ENCODE assay signal across 20 cellular contexts in genomic region chr19:41501854-41502253, GRCh38. TPM values are rescaled to one million over a fixed set of nuclear protein-coding genes. Genes with fewer than 3 reads are reported as not detected.
DNase-seq lines count a peak whose midpoint lies in the region; ATAC-seq, FAIRE-seq and TF ChIP-seq lines count a peak whose summit lies in the region.
"Had no signal": no experiment of that assay in that cellular context is flagged by ENCODE, and none has a peak within 500 bp of the region (broad histone marks: within the 10 kb centered on the region; RNA-seq: fewer than 3 reads in every experiment).

No MANE protein-coding gene starts in this region.

- H3K9me3 ChIP-seq in A549 (peaks cover 12% of the 10 kb centered on the region; the same call in 2 of the 3 replicates), SK-N-MC (ENCODE audit: low read depth, low read length) (no peaks in the 10 kb centered on the region), lower lobe of right lung (no peaks in the 10 kb centered on the region), trophoblast cell (ENCODE audit: insufficient read depth, low read depth, low read length) (peaks cover 30% of the 10 kb centered on the region)
- H3K9me3 ChIP-seq: body of pancreas, colonic mucosa, testis had no signal

- H3K27me3 ChIP-seq in lower lobe of right lung (ENCODE audit: low read depth) (peaks cover 26% of the 10 kb centered on the region), trophoblast cell (ENCODE audit: insufficient read depth, low read length) (no peaks in the 10 kb centered on the region)
- H3K27me3 ChIP-seq: body of pancreas, colonic mucosa, testis had no signal

- TF ChIP-seq EP300 in A549 (IDR thresholded peaks at IDR 0.05), result no peak

- H3K9ac ChIP-seq in SK-N-MC (ENCODE audit: insufficient read length) (peak overlapping the region; percentile 34), trophoblast cell (ENCODE audit: low read length) (no peak overlapping the region)
- H3K9ac ChIP-seq: GM23248 had no signal

- H3K36me3 ChIP-seq in SK-N-MC (ENCODE audit: insufficient read depth, low read length) (no peaks in the 10 kb centered on the region), lower lobe of right lung (no peaks in the 10 kb centered on the region), trophoblast cell (ENCODE audit: control insufficient read depth in 1 of 2, insufficient read depth in 2 of 2, low read length in 2 of 2) (no peaks in the 10 kb centered on the region)
- H3K36me3 ChIP-seq: colonic mucosa had no signal

- intact Hi-C loops in lower lobe of right lung (cut with DNase I), result no loop called here

- H2BK12ac ChIP-seq in trophoblast cell (ENCODE audit: low read length), result no peak overlapping the region

- no peak overlapping the region for H3K18ac ChIP-seq in trophoblast cell (ENCODE audit: low read length)

- no peak for TF ChIP-seq CTCF in A549 (IDR thresholded peaks at IDR 0.05)
- no peak for TF ChIP-seq CTCF in GM12865 (IDR thresholded peaks at IDR 0.05; ENCODE audit: insufficient read depth, low read depth, low read length, missing control alignments)
- no peak for TF ChIP-seq CTCF in lower lobe of right lung (IDR thresholded peaks at IDR 0.05)

- FAIRE-seq in A549 (lab: Jason Lieb, UNC), result peak; percentile 32

- TF ChIP-seq POLR2A in A549 (IDR thresholded peaks at IDR 0.05; ENCODE audit: low read length), result no peak
- TF ChIP-seq POLR2A in erythroblast (IDR thresholded peaks at IDR 0.05; ENCODE audit: low read length), result no peak

- POLR2A ChIA-PET in A549 (lab: Yijun Ruan, JAX), result no interaction called here

- H3K23ac ChIP-seq in trophoblast cell (ENCODE audit: low read length), result no peak overlapping the region

- H2AK5ac ChIP-seq in trophoblast cell (ENCODE audit: low read length), result no peak overlapping the region

- peak overlapping the region; percentile 86 for H3K4me2 ChIP-seq in A549
- no peak overlapping the region for H3K4me2 ChIP-seq in trophoblast cell (ENCODE audit: low read length)

- H3K4me3 ChIP-seq in A549 (peak overlapping the region; percentile 35), GM12865 (ENCODE audit: low read depth, low read length) (no peak overlapping the region), SK-N-MC (peak overlapping the region; percentile 69), lower lobe of right lung (no peak overlapping the region), trophoblast cell (ENCODE audit: low read depth, low read length) (no peak overlapping the region)
- H3K4me3 ChIP-seq: body of pancreas, colonic mucosa, GM23248 had no signal

- no peak overlapping the region for H4K12ac ChIP-seq in trophoblast cell (ENCODE audit: low read depth, low read length)

- TF ChIP-seq RAD21 in A549 (conservative IDR thresholded peaks at IDR 0.05 in 1 of 2, IDR thresholded peaks at IDR 0.05 in 1 of 2), result no peak

- no peaks in the 10 kb centered on the region for H3K79me1 ChIP-seq in trophoblast cell (ENCODE audit: low read length)

- no peak overlapping the region for H3K14ac ChIP-seq in trophoblast cell (ENCODE audit: low read length)

- CTCF ChIA-PET in A549 (lab: Yijun Ruan, JAX), result no interaction called here

- H3K79me2 ChIP-seq in trophoblast cell (ENCODE audit: control insufficient read depth, insufficient read depth, low read length, poor library complexity), result no peaks in the 10 kb centered on the region

- no peak overlapping the region for H2AFZ ChIP-seq in trophoblast cell (ENCODE audit: insufficient read depth, low read length, poor library complexity)
- H2AFZ ChIP-seq: GM23248 had no signal

- no peak overlapping the region for H2BK120ac ChIP-seq in trophoblast cell (ENCODE audit: insufficient read depth, low read length, poor library complexity)

- H3K4me1 ChIP-seq in A549 (peaks cover 15% of the 10 kb centered on the region), lower lobe of right lung (peaks cover 10% of the 10 kb centered on the region), trophoblast cell (ENCODE audit: control insufficient read depth in 1 of 2, insufficient read depth in 2 of 2, low read length in 2 of 2) (no peaks in the 10 kb centered on the region)
- H3K4me1 ChIP-seq: body of pancreas, colonic mucosa, testis had no signal

- peak; percentile 36 to 60; a peak in 4 of 6 replicates for ATAC-seq in A549
- ATAC-seq in lower lobe of right lung, result no peak
- no peak for ATAC-seq in GM21619 (IDR thresholded peaks at IDR 0.05; ENCODE audit: unreplicated experiment)

- peak overlapping the region; percentile 66 to 82 for H3K27ac ChIP-seq in A549
- H3K27ac ChIP-seq in SK-N-MC, result no peak overlapping the region
- H3K27ac ChIP-seq in lower lobe of right lung, result peak overlapping the region; percentile 72
- H3K27ac ChIP-seq in trophoblast cell (ENCODE audit: low read depth, low read length), result no peak overlapping the region
- H3K27ac ChIP-seq: colonic mucosa, GM23248, testis had no signal

- no peak overlapping the region for H4K8ac ChIP-seq in trophoblast cell (ENCODE audit: low read depth, low read length)

- no peak overlapping the region for H4K91ac ChIP-seq in trophoblast cell (ENCODE audit: low read depth, low read length)

- DNase-seq in A549 (ENCODE audit: low read depth in 1 of 2, low spot score in 1 of 2) (peak in 1 of 2 experiments; percentile 53), GM12865 (ENCODE audit: low read depth) (peak; percentile 28), SK-N-MC (ENCODE audit: low read depth, low spot score) (no peak), lower lobe of right lung (no peak), NCI-H526 (lab: John Stamatoyannopoulos, UW) (no peak), erythroblast (lab: John Stamatoyannopoulos, UW) (no peak), trophoblast cell (no peak)
- DNase-seq: activated CD4-positive, CD25-positive, alpha-beta regulatory T cell treated with anti-CD3 and anti-CD28 coated beads, Interleukin-2, amount 50 U/mL, for 72 hours; activated naive CD8-positive, alpha-beta T cell treated with anti-CD3 and anti-CD28 coated beads, Interleukin-2, amount 10 ng/mL, durations not matched to agents 7 days and 5 days; CD8-positive, alpha-beta memory T cell; NCI-H526 treated with DMSO at 0.1 percent for 48 hours; stimulated activated CD4-positive, alpha-beta T cell treated with anti-CD3 and anti-CD28 coated beads, Interleukin-12 subunit alpha, Interleukin-12 subunit beta, amount 100 ng/mL, for 4 hours had no signal

- 9% methylated on average over 4 of the region's 4 CpGs for WGBS in A549 (ENCODE audit: missing lambda C conversion rate)
- WGBS in trophoblast cell (ENCODE audit: extremely low coverage, insufficient coverage, insufficient read length), result no CpG with 5 or more reads among the region's 4 CpGs

- no peak overlapping the region for H2BK5ac ChIP-seq in trophoblast cell (ENCODE audit: low read depth, low read length, poor library complexity)

- no peak overlapping the region for H3K4ac ChIP-seq in trophoblast cell (ENCODE audit: low read depth, low read length)

TF ChIP-seq in A549, 52 proteins besides CTCF, POLR2A, EP300 and RAD21:
- TF ChIP-seq JUNB (IDR thresholded peaks at IDR 0.05) (no peak), RNF2 (IDR thresholded peaks at IDR 0.05; ENCODE audit: borderline replicate concordance, low read depth) (no peak), RARB (CRISPR knock-in tag; IDR thresholded peaks at IDR 0.05) (no peak), HOXB13 (CRISPR knock-in tag; IDR thresholded peaks at IDR 0.05; ENCODE audit: low read depth) (no peak), GATA3 (IDR thresholded peaks at IDR 0.05; ENCODE audit: borderline replicate concordance) (no peak), KDM5A (IDR thresholded peaks at IDR 0.05) (no peak), CHD4 (IDR thresholded peaks at IDR 0.05; ENCODE audit: borderline replicate concordance) (no peak)

RNA-seq across cellular contexts. Expression of gene ERICH4, which starts 58.9 kb away (rescaled TPM):
- polyA plus RNA-seq in A549 (2011; rRNA removed), result 0.24 and 0.26 TPM in 2 replicates
- not detected in 2 replicates for polyA plus RNA-seq in A549 (2012; cell fraction: cytosol; rRNA removed)
- polyA plus RNA-seq in A549 (2012; cell fraction: nucleus; rRNA removed), result not detected in 2 replicates
- polyA plus RNA-seq in A549 (2017; fragmentation: RNase III; extraction: RNeasy Plus Mini Kit Qiagen cat#74134 plus additional on column Dnase treatment), result 0.10 TPM in 1 of 3 replicates, not detected in the others
- polyA minus RNA-seq in A549 (2011; rRNA and poly(A)+ RNA removed), result not detected in 2 replicates
- total RNA-seq in lower lobe of right lung, result not detected
- polyA plus RNA-seq in trophoblast cell (2013), result not detected in 2 replicates
- total RNA-seq: activated CD8-positive, alpha-beta memory T cell treated with anti-CD3 and anti-CD28 coated beads for 36 hours; activated naive CD8-positive, alpha-beta T cell treated with anti-CD3 and anti-CD28 coated beads, Interleukin-2, amount 10 ng/mL, durations not matched to agents 7 days and 5 days; activated T-helper 2 cell treated with anti-CD3 and anti-CD28 coated beads, Interferon-gamma antibody, Interleukin-2, Interleukin-4, amounts not matched to agents 10 μg/mL and 5 μg/mL and 100 μg/mL, durations not matched to agents 14 hours and 24 hours and 36 hours; body of pancreas; CD8-positive, alpha-beta memory T cell; colonic mucosa; GM23248; neural crest cell had no signal
- polyA plus RNA-seq: CD8-positive, alpha-beta memory T cell; GM23248 had no signal

Comparison
In these comparisons a context has a peak if more than half of its experiments do, and no peak if none do; other contexts are left out.
1. ATAC-seq: peak in A549 (2 of 2); none in lower lobe of right lung (0 of 2) and GM21619 (single experiment).
2. H3K27ac ChIP-seq: peak in A549 (2 of 2) and lower lobe of right lung (single experiment); none in SK-N-MC (single experiment) and trophoblast cell (single experiment).
3. H3K4me3 ChIP-seq: peak in A549 (single experiment) and SK-N-MC (single experiment); none in GM12865 (single experiment), lower lobe of right lung (single experiment) and trophoblast cell (single experiment).